3 cellular contexts compared by ENCODE assay signal in genomic region chr13:65435590-65435989, GRCh38.
"Had no signal": no experiment of that assay in that cellular context is flagged by ENCODE, and none has a peak within 500 bp of the region (broad histone marks: within the 10 kb centered on the region; RNA-seq: fewer than 3 reads in every experiment).

No MANE protein-coding gene starts in this region.

- ATAC-seq: GM12878 had no signal

- DNase-seq: GDM1, GF-D8 had no signal

- H3K4me3 ChIP-seq: GM12878 had no signal
